10 cellular contexts compared by ENCODE assay signal in the genomic region with DNA sequence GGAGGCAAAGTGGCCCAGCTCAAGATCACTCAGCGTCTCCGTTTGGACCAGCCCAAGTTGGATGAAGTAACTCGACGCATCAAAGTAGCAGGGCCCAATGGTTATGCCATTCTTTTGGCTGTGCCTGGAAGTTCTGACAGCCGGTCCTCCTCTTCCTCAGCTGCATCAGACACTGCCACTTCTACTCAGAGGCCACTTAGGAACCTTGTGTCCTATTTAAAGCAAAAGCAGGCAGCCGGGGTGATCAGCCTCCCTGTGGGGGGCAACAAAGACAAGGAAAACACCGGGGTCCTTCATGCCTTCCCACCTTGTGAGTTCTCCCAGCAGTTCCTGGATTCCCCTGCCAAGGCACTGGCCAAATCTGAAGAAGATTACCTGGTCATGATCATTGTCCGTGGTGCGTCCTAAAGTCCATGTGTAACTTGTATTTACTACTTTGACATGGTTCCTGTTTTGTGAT. TPM values are rescaled to one million over a fixed set of nuclear protein-coding genes. Genes with fewer than 3 reads are reported as not detected.
DNase-seq lines count a peak whose midpoint lies in the region; ATAC-seq and TF ChIP-seq lines count a peak whose summit lies in the region.
"Had no signal": no experiment of that assay in that cellular context is flagged by ENCODE, and none has a peak within 500 bp of the region (broad histone marks: within the 10 kb centered on the region; RNA-seq: fewer than 3 reads in every experiment).

No MANE protein-coding gene starts in this region.

- H3K9ac ChIP-seq in OCI-LY1 (ENCODE audit: low read length), result peak overlapping the region; percentile 92
- H3K9ac ChIP-seq in colonic mucosa (ENCODE audit: low read depth in 2 of 2, low read length in 2 of 2), result peak overlapping the region in 1 of 2 donors; percentile 16

- H3K27ac ChIP-seq in OCI-LY1 (ENCODE audit: low read depth, low read length, poor library complexity, severe bottlenecking) (no peak overlapping the region), gastrocnemius medialis (peak overlapping the region; percentile 93 to 99 (median 96)), colonic mucosa (no peak overlapping the region)
- H3K27ac ChIP-seq: upper lobe of left lung had no signal

- H4K20me1 ChIP-seq in OCI-LY1 (ENCODE audit: insufficient read depth, low read length), result peaks cover 4% of the 10 kb centered on the region; the same call in 1 of the 2 replicates

- no peak overlapping the region for H3K4me3 Mint-ChIP-seq in T-helper 2 cell treated with Interferon-gamma antibody and Interleukin-4, amounts not matched to agents 5 μg/mL and 100 μg/mL, for 36 hours

- no peak for DNase-seq in T-helper 2 cell treated with Interferon-gamma antibody and Interleukin-4, amounts not matched to agents 5 μg/mL and 100 μg/mL, for 36 hours (ENCODE audit: low spot score)
- DNase-seq in T-helper 2 cell (no peak), epithelial cell of proximal tubule (ENCODE audit: low read depth) (no peak), gastrocnemius medialis (peak in 1 of 2 donors; percentile 25), colonic mucosa (no peak), UCSD-AML1 (lab: John Stamatoyannopoulos, UW; ENCODE audit: unreplicated experiment) (no peak), MV-4-11 (lab: John Stamatoyannopoulos, UW) (no peak)
- DNase-seq: activated CD4-positive, alpha-beta T cell treated with anti-CD3 and anti-CD28 coated beads, Interleukin-2, amount 50 U/mL, for 4 hours; upper lobe of left lung had no signal

- intact Hi-C loops in gastrocnemius medialis (cut with DNase I; ENCODE audit: low total_unique reads) (no loop called here), colonic mucosa (cut with DNase I) (loop anchor here (5.0 kb wide), 1 partner anchor 65 kb away; the partner anchor contains the start of gene LAMTOR5)

- H3F3A ChIP-seq in OCI-LY1 (ENCODE audit: insufficient read depth, low read length), result no peaks in the 10 kb centered on the region

- peaks cover 63% of the 10 kb centered on the region for H3K4me1 Mint-ChIP-seq in T-helper 2 cell treated with Interferon-gamma antibody and Interleukin-4, amounts not matched to agents 5 μg/mL and 100 μg/mL, for 36 hours (ENCODE audit: low read depth)

- peak overlapping the region; percentile 18 for H3K27ac Mint-ChIP-seq in T-helper 2 cell treated with Interferon-gamma antibody and Interleukin-4, amounts not matched to agents 5 μg/mL and 100 μg/mL, for 36 hours

- TF ChIP-seq POLR2A in gastrocnemius medialis (IDR thresholded peaks at IDR 0.05), result no peak

- no peaks in the 10 kb centered on the region for H3K27me3 ChIP-seq in OCI-LY1 (ENCODE audit: insufficient read depth, low read length)
- no peaks in the 10 kb centered on the region for H3K27me3 ChIP-seq in gastrocnemius medialis
- no peaks in the 10 kb centered on the region for H3K27me3 ChIP-seq in colonic mucosa
- H3K27me3 ChIP-seq: upper lobe of left lung had no signal

- H3K4me1 ChIP-seq in OCI-LY1 (ENCODE audit: insufficient read depth, low read length, severe bottlenecking), result peaks cover 74% of the 10 kb centered on the region
- peaks cover 69 to 74% of the 10 kb centered on the region in 2 donors for H3K4me1 ChIP-seq in gastrocnemius medialis
- peaks cover 19% of the 10 kb centered on the region for H3K4me1 ChIP-seq in colonic mucosa

- H2AFZ ChIP-seq in OCI-LY1 (ENCODE audit: low read length), result no peak overlapping the region

- peaks cover 73% of the 10 kb centered on the region for H3K79me2 ChIP-seq in OCI-LY1 (ENCODE audit: insufficient read depth, low read length)

- H3K9me3 ChIP-seq in OCI-LY1 (ENCODE audit: low read length) (no peaks in the 10 kb centered on the region), gastrocnemius medialis (no peaks in the 10 kb centered on the region), colonic mucosa (no peaks in the 10 kb centered on the region)
- H3K9me3 ChIP-seq: upper lobe of left lung had no signal

- peaks cover 64% of the 10 kb centered on the region for H3K36me3 Mint-ChIP-seq in T-helper 2 cell treated with Interferon-gamma antibody and Interleukin-4, amounts not matched to agents 5 μg/mL and 100 μg/mL, for 36 hours (ENCODE audit: low read depth)

- H3K4me2 ChIP-seq in OCI-LY1 (ENCODE audit: low read length), result peak overlapping the region; percentile 74

- H3K9me3 Mint-ChIP-seq in T-helper 2 cell treated with Interferon-gamma antibody and Interleukin-4, amounts not matched to agents 5 μg/mL and 100 μg/mL, for 36 hours, result no peaks in the 10 kb centered on the region

- in situ Hi-C loops in gastrocnemius medialis (cut with MboI; ENCODE audit: low sequenced_read_pairs in 4 of 4), result loop anchor here in 3 of 4 donors (5.0 to 25.0 kb wide), 3 partner anchors 60 to 305 kb away; partner anchors contain the start of genes LAMTOR5 (in 1 of the 3) and STRIP1 (in 1 of the 3)

- TF ChIP-seq CTCF in OCI-LY1 (IDR thresholded peaks at IDR 0.05; ENCODE audit: low read length), result no peak
- TF ChIP-seq CTCF in epithelial cell of proximal tubule (conservative IDR thresholded peaks at IDR 0.05; ENCODE audit: low read depth, low read length), result no peak
- TF ChIP-seq CTCF in gastrocnemius medialis (IDR thresholded peaks at IDR 0.05 in 4 of 5, conservative IDR thresholded peaks at IDR 0.05 in 1 of 5), result no peak
- TF ChIP-seq CTCF in colonic mucosa (IDR thresholded peaks at IDR 0.05), result no peak

- H3K36me3 ChIP-seq in OCI-LY1 (ENCODE audit: insufficient read depth, low read length) (peaks cover 66% of the 10 kb centered on the region), gastrocnemius medialis (peaks cover 0 to 10% of the 10 kb centered on the region in 2 donors), colonic mucosa (no peaks in the 10 kb centered on the region)

- no peaks in the 10 kb centered on the region for H3K9me2 ChIP-seq in OCI-LY1 (ENCODE audit: low read depth, low read length)

- ATAC-seq in gastrocnemius medialis, result no peak

- H3K4me3 ChIP-seq in OCI-LY1 (ENCODE audit: low read depth, low read length, poor library complexity, severe bottlenecking) (peak overlapping the region; percentile 82), epithelial cell of proximal tubule (ENCODE audit: low read depth, low read length) (peak overlapping the region; percentile 26), gastrocnemius medialis (peak overlapping the region; percentile 12 to 88 (median 36)), colonic mucosa (no peak overlapping the region)

- H3K27me3 Mint-ChIP-seq in T-helper 2 cell treated with Interferon-gamma antibody and Interleukin-4, amounts not matched to agents 5 μg/mL and 100 μg/mL, for 36 hours (ENCODE audit: low read depth), result no peaks in the 10 kb centered on the region

RNA-seq across cellular contexts. Expression of gene RBM15, which starts 2.7 kb away (rescaled TPM):
- 19.9 and 24.2 TPM in 2 replicates for total RNA-seq in epithelial cell of proximal tubule
- 10 to 100 TPM; 27.8 to 44.9 (median 30.2) TPM for total RNA-seq in gastrocnemius medialis
- 10 to 100 TPM; 24.1 to 35.9 TPM for total RNA-seq in colonic mucosa

RNA-seq across cellular contexts. Expression of gene SLC16A4, which starts 48.9 kb away (rescaled TPM):
- total RNA-seq in epithelial cell of proximal tubule (9.2 and 12.4 TPM in 2 replicates), gastrocnemius medialis (1 to 10 TPM; 1.2 to 3.5 (median 2.9) TPM), colonic mucosa (1 to 10 TPM in 1 of 2 donors, under 1 TPM in 1; 0.79 to 2.0 TPM)

Comparison
In these comparisons a context has a peak if more than half of its experiments do, and no peak if none do; other contexts are left out.
1. H3K27ac ChIP-seq: peak in gastrocnemius medialis (4 of 4); none in OCI-LY1 (single experiment) and colonic mucosa (single experiment).